ENCODE assay signal across 10 cellular contexts in the genomic region with DNA sequence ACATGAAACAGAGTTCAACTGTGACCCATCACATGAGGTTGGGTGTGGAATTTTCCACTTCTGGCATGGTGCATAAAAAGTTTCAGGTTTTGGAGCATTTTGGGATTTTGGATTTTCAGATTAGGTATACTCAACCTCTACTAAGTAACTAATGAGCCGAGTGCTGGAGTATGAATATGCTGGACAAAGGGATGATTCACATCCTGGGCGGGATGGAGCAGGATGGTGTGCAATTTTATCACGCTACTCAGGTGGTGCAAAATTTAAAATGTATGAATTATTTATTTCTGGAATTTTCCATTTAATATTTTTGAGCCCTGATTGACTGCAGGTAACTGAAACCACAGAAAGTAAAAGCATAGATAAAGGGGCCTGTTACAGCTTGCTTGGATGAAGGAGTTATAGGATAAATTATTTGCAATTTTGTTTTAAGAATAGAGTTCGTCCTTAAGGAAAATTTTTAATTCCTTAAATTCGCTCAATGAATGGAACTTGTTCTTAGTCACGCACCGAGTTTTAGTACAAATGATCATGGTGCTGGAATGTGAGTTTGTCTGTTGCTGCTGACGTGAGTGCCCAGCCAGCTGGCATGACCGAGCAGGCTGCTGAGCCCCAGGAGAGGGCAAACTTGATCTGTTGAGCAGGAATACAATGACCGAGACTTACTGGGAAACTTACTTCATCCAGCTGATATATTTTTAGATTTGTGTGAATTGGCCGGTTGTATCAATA.
DNase-seq lines count a peak whose midpoint lies in the region; ATAC-seq, FAIRE-seq and TF ChIP-seq lines count a peak whose summit lies in the region.
"Had no signal": no experiment of that assay in that cellular context is flagged by ENCODE, and none has a peak within 500 bp of the region (broad histone marks: within the 10 kb centered on the region; RNA-seq: fewer than 3 reads in every experiment).

No MANE protein-coding gene starts in this region.

- H3K27me3 ChIP-seq in PC-3 (ENCODE audit: low read length), result no peaks in the 10 kb centered on the region
- H3K27me3 ChIP-seq: BE2C had no signal

- H3K4me1 ChIP-seq in PC-3 (ENCODE audit: insufficient read depth, low read length), result peaks cover 14% of the 10 kb centered on the region
- H3K4me1 ChIP-seq: BE2C had no signal

- no peaks in the 10 kb centered on the region for H3F3A ChIP-seq in PC-3 (ENCODE audit: low read length, unreplicated experiment)

- no peaks in the 10 kb centered on the region for H3K9me3 ChIP-seq in PC-3 (ENCODE audit: low read length)
- H3K9me3 ChIP-seq: BE2C had no signal

- peak; percentile 99 for ATAC-seq in PC-3
- ATAC-seq in omental fat pad (ENCODE audit: low FRiP score), result peak; percentile 53
- no peak for ATAC-seq in HG02938 (IDR thresholded peaks at IDR 0.05; ENCODE audit: unreplicated experiment)

- no peaks in the 10 kb centered on the region for H3K36me3 ChIP-seq in PC-3 (ENCODE audit: low read depth, low read length)

- H2AFZ ChIP-seq in PC-3 (ENCODE audit: low read length), result peak overlapping the region; percentile 63; the same call in 1 of the 2 replicates

- in situ Hi-C loops in ACHN (cut with HindIII; ENCODE audit: low pct_ligation_motif_present, low pct_unique_long_range_greater_than_20kb, low sequenced_read_pairs), result no loop called here

- H3K4me2 ChIP-seq in PC-3 (ENCODE audit: low read length), result peak overlapping the region; percentile 51

- CTCF ChIA-PET in PC-3 (lab: Charles Lee), result interaction anchor here (0.7 kb wide), 1 partner anchor 185 kb away, joined by 3 read pairs; no protein-coding TSS in a partner anchor

- no TSS peak for BruUV-seq in PC-3 (replicated peaks; lab: Mats Ljungman, UMichigan)

- H3K4me3 ChIP-seq in PC-3 (ENCODE audit: low read length), result no peak overlapping the region

- no peak for FAIRE-seq in GM19239 (lab: Jason Lieb, UNC)

- no peaks in the 10 kb centered on the region for H3K9me2 ChIP-seq in PC-3 (replicated peaks; ENCODE audit: low read length)

- no peaks in the 10 kb centered on the region for H4K20me1 ChIP-seq in PC-3 (ENCODE audit: low read length)

- H3K79me2 ChIP-seq in PC-3 (ENCODE audit: low read length), result no peaks in the 10 kb centered on the region

- POLR2A ChIA-PET in PC-3 (lab: Charles Lee; ENCODE audit: unreplicated experiment), result no interaction called here

- DNase-seq in ACHN (peak; percentile 85), PC-3 (peak; percentile 69), fibroblast of gingiva (ENCODE audit: low read depth) (peak; percentile 90), omental fat pad (ENCODE audit: low spot score) (no peak), GM19239 (ENCODE audit: insufficient read length, low spot score) (no peak)
- DNase-seq in stimulated activated CD4-positive, alpha-beta T cell treated with anti-CD3 and anti-CD28 coated beads, Interleukin-2, amount 100 ng/mL, for 24 hours, result no peak
- DNase-seq in central memory CD4-positive, alpha-beta T cell, result no peak
- DNase-seq: BE2C; stimulated activated CD4-positive, alpha-beta T cell treated with anti-CD3 and anti-CD28 coated beads, Interleukin-2, amount 100 ng/mL, for 48 hours had no signal

- intact Hi-C loops in PC-3 (cut with micrococcal nuclease), result loop anchor here (2.0 kb wide), 1 partner anchor 29 kb away; no protein-coding TSS in a partner anchor

- H3K9ac ChIP-seq in PC-3 (ENCODE audit: low read length), result peak overlapping the region; percentile 17; the same call in 1 of the 2 replicates

- peak overlapping the region; percentile 75 for H3K27ac ChIP-seq in PC-3 (ENCODE audit: low read length)

- 0 out of 2 replicates have a peak, but pooled peaks have one; percentile 16 for TF ChIP-seq CTCF in PC-3 (conservative IDR thresholded peaks at IDR 0.05; ENCODE audit: low read depth, low read length)
- no peak for TF ChIP-seq CTCF in omental fat pad (IDR thresholded peaks at IDR 0.05)

Comparison
In these comparisons a context has a peak if more than half of its experiments do, and no peak if none do; other contexts are left out.
1. DNase-seq: peak in ACHN (single experiment), PC-3 (single experiment) and fibroblast of gingiva (single experiment); none in omental fat pad (single experiment), GM19239 (single experiment), stimulated activated CD4-positive, alpha-beta T cell treated with anti-CD3 and anti-CD28 coated beads, Interleukin-2, amount 100 ng/mL, for 24 hours (0 of 2) and central memory CD4-positive, alpha-beta T cell (single experiment).